Comparison of ENCODE assay signal across 22 cellular contexts in genomic region chr11:64058494-64058893, GRCh38. TPM values are rescaled to one million over a fixed set of nuclear protein-coding genes. Genes with fewer than 3 reads are reported as not detected.
A peak's percentile ranks its signal among the peaks of the same experiment; 100 is the strongest.
DNase-seq lines count a peak whose midpoint lies in the region; ATAC-seq, FAIRE-seq and TF ChIP-seq lines count a peak whose summit lies in the region.
"Had no signal": no experiment of that assay in that cellular context is flagged by ENCODE, and none has a peak within 500 bp of the region (broad histone marks: within the 10 kb centered on the region; RNA-seq: fewer than 3 reads in every experiment).

No MANE protein-coding gene starts in this region.

- FAIRE-seq in HepG2 (lab: Jason Lieb, UNC), result no peak
- FAIRE-seq: G401.6, GM12891, pancreas, RCC 7860 had no signal

- H3K4me1 ChIP-seq in HepG2 (ENCODE audit: insufficient read depth, low read length), result no peaks in the 10 kb centered on the region
- peaks cover 0 to 6% (median 0%) of the 10 kb centered on the region in 4 donors for H3K4me1 ChIP-seq in right lobe of liver
- H3K4me1 ChIP-seq in right cardiac atrium (ENCODE audit: control insufficient read depth, insufficient read depth, low read length), result peaks cover 5% of the 10 kb centered on the region
- H3K4me1 ChIP-seq: pancreas had no signal

- H3K4me3 ChIP-seq in HepG2 (replicated peaks in 1 of 3; ENCODE audit: insufficient read depth in 1 of 3, low read depth in 2 of 3, low read length in 3 of 3) (no peak overlapping the region), right lobe of liver (no peak overlapping the region), right cardiac atrium (ENCODE audit: low read length) (no peak overlapping the region)
- H3K4me3 ChIP-seq: pancreas, smooth muscle cell, upper lobe of right lung had no signal

- peaks cover 4% of the 10 kb centered on the region; the same call in 1 of the 2 replicates for H4K20me1 ChIP-seq in HepG2 (ENCODE audit: insufficient read depth, low read length)

- no peaks in the 10 kb centered on the region for H3K36me3 ChIP-seq in HepG2 (replicated peaks in 1 of 2; ENCODE audit: control insufficient read depth in 1 of 2, insufficient read depth in 2 of 2, low read length in 2 of 2)
- no peaks in the 10 kb centered on the region for H3K36me3 ChIP-seq in right lobe of liver
- H3K36me3 ChIP-seq: pancreas, upper lobe of right lung had no signal

- no TSS peak for BruUV-seq in HepG2 (replicated peaks; lab: Mats Ljungman, UMichigan)

- CTCF ChIA-PET in HepG2 (lab: Yijun Ruan, JAX; ENCODE audit: low intra/inter-chr PET ratio, low total read pairs), result no interaction called here

- TF ChIP-seq POLR2A in HepG2 (IDR thresholded peaks at IDR 0.05; ENCODE audit: insufficient read depth in 1 of 2, low read depth in 2 of 2, low read length in 2 of 2) (no peak), right lobe of liver (IDR thresholded peaks at IDR 0.05) (no peak)

- POLR2A ChIA-PET in HepG2 (lab: Yijun Ruan, JAX), result no interaction called here

- H3K27ac ChIP-seq in HepG2 (ENCODE audit: extremely low read length, insufficient read depth, low read length) (no peak overlapping the region), right lobe of liver (no peak overlapping the region), right cardiac atrium (ENCODE audit: low read length) (peak overlapping the region; percentile 10)
- H3K27ac ChIP-seq: pancreas, upper lobe of right lung had no signal

- no peaks in the 10 kb centered on the region for H3K27me3 ChIP-seq in HepG2 (ENCODE audit: control insufficient read depth in 1 of 2, insufficient read depth in 2 of 2, low read length in 2 of 2)
- no peaks in the 10 kb centered on the region for H3K27me3 ChIP-seq in right lobe of liver
- H3K27me3 ChIP-seq in right cardiac atrium (ENCODE audit: control insufficient read depth, insufficient read depth), result no peaks in the 10 kb centered on the region
- H3K27me3 ChIP-seq: pancreas had no signal

- no peak overlapping the region for H3K4me2 ChIP-seq in HepG2 (ENCODE audit: low read depth, low read length)
- H3K4me2 ChIP-seq: smooth muscle cell had no signal

- ATAC-seq in HepG2, result no peak
- ATAC-seq in right lobe of liver, result no peak
- peak; percentile 72 to 82 for ATAC-seq in right cardiac atrium
- ATAC-seq in GM19351 (IDR thresholded peaks at IDR 0.05; ENCODE audit: unreplicated experiment), result no peak
- no peak for ATAC-seq in GM21390 (IDR thresholded peaks at IDR 0.05; ENCODE audit: unreplicated experiment)
- ATAC-seq: activated CD8-positive, alpha-beta T cell treated with anti-CD3 and anti-CD28 coated beads for 36 hours; activated T-cell treated with anti-CD3 and anti-CD28 coated beads, Interleukin-2, amount 50 U/mL, for 72 hours; CD8-positive, alpha-beta T cell; left colon; pancreas; stimulated activated effector memory CD8-positive, alpha-beta T cell treated with anti-CD3 and anti-CD28 coated beads, Interleukin-12 subunit alpha, Interleukin-12 subunit beta, amount 100 ng/mL, for 72 hours; upper lobe of right lung had no signal

- TF ChIP-seq RAD21 in HepG2 (CRISPR knock-in tag; IDR thresholded peaks at IDR 0.05), result no peak

- no peak for DNase-seq in HepG2 (ENCODE audit: low spot score)
- no peak for DNase-seq in right lobe of liver
- DNase-seq in astrocyte of the hippocampus (ENCODE audit: low read depth, low spot score), result peak; percentile 46
- peak; percentile 68 to 89 (median 77) for DNase-seq in right cardiac atrium
- no peak for DNase-seq in stimulated activated CD4-positive, alpha-beta T cell treated with anti-CD3 and anti-CD28 coated beads, Interleukin-2, amount 100 ng/mL, for 24 hours
- DNase-seq in superior temporal gyrus (ENCODE audit: extremely low spot score), result no peak
- DNase-seq: activated CD8-positive, alpha-beta T cell treated with anti-CD3 and anti-CD28 coated beads for 36 hours; activated naive CD8-positive, alpha-beta T cell treated with anti-CD3 and anti-CD28 coated beads, Interleukin-2, amount 10 ng/mL, durations not matched to agents 7 days and 5 days; activated T-cell treated with anti-CD3 and anti-CD28 coated beads, Interleukin-2, amount 50 U/mL, for 72 hours; CD8-positive, alpha-beta T cell; GOT3; Karpas-422; upper lobe of right lung had no signal

- 96% methylated on average over 16 of the region's 17 CpGs for WGBS in HepG2 (ENCODE audit: low lambda C conversion rate)
- 80% methylated on average over 1 of the region's 17 CpGs for WGBS in right lobe of liver (ENCODE audit: insufficient coverage, low coverage, low lambda C conversion rate, missing lambda C conversion rate)
- WGBS in right cardiac atrium, result 58% methylated on average over 17 of the region's 17 CpGs

- no peaks in the 10 kb centered on the region for H3K79me2 ChIP-seq in HepG2 (ENCODE audit: insufficient read depth, low read length)

- TF ChIP-seq CTCF in HepG2 (CRISPR knock-in tag; IDR thresholded peaks at IDR 0.05), result no peak
- TF ChIP-seq CTCF in right lobe of liver (IDR thresholded peaks at IDR 0.05), result no peak

- H2AFZ ChIP-seq in HepG2 (ENCODE audit: low read length), result no peak overlapping the region

- in situ Hi-C loops in HepG2 (cut with HindIII; ENCODE audit: extremely low pct_ligation_motif_present, low pct_unique_long_range_greater_than_20kb), result no loop called here

- H3K9me3 ChIP-seq in HepG2 (ENCODE audit: low read length) (no peaks in the 10 kb centered on the region), right lobe of liver (no peaks in the 10 kb centered on the region), right cardiac atrium (ENCODE audit: control insufficient read depth, low read length) (no peaks in the 10 kb centered on the region)
- H3K9me3 ChIP-seq: pancreas, upper lobe of right lung had no signal

- no peak overlapping the region for H3K9ac ChIP-seq in HepG2 (ENCODE audit: insufficient read depth, low read depth, low read length)

- TF ChIP-seq EP300 in HepG2 (IDR thresholded peaks at IDR 0.05; ENCODE audit: low read depth in 2 of 2, low read length in 2 of 2), result no peak
- TF ChIP-seq EP300 in HepG2 (CRISPR knock-in tag; IDR thresholded peaks at IDR 0.05; ENCODE audit: borderline replicate concordance), result no peak

- intact Hi-C loops in HepG2 (cut with micrococcal nuclease; ENCODE audit: unreplicated experiment) (no loop called here), right lobe of liver (cut with DNase I) (no loop called here), right cardiac atrium (cut with DNase I) (no loop called here)

TF ChIP-seq in HepG2, 621 proteins besides CTCF, POLR2A, EP300 and RAD21:
- TF ChIP-seq SMAD9 (CRISPR knock-in tag; IDR thresholded peaks at IDR 0.05) (no peak), HNRNPL (IDR thresholded peaks at IDR 0.05; ENCODE audit: low read depth, low read length) (peak; percentile 85)

RNA-seq across cellular contexts. Expression of gene FLRT1, which starts 22.8 kb away (rescaled TPM):
- total RNA-seq in HepG2 (2016; rRNA removed; fragmentation: Illumina TruSeq; extraction: Trizol), result 0.02 TPM in 1 of 2 replicates, not detected in the other
- not detected in 2 replicates for total RNA-seq in HepG2 (2016; cell fraction: cytosol; rRNA removed; fragmentation: Illumina TruSeq; extraction: Trizol; ENCODE audit: low read depth)
- not detected in 2 replicates for total RNA-seq in HepG2 (2016; cell fraction: insoluble cytoplasmic fraction; rRNA removed; fragmentation: Illumina TruSeq; extraction: Trizol)
- total RNA-seq in HepG2 (2016; cell fraction: membrane; rRNA removed; fragmentation: Illumina TruSeq; extraction: Trizol), result not detected in 2 replicates
- total RNA-seq in HepG2 (2016; cell fraction: nucleus; rRNA removed; fragmentation: Illumina TruSeq; extraction: Trizol), result 0.09 TPM in 1 of 2 replicates, not detected in the other
- polyA plus RNA-seq in HepG2 (2011; rRNA removed), result 0.08 TPM in 2 replicates
- 0.03 TPM in 2 replicates for polyA plus RNA-seq in HepG2 (2011; cell fraction: cytosol; rRNA removed)
- 0.06 and 0.10 TPM in 2 replicates for polyA plus RNA-seq in HepG2 (2011; cell fraction: nucleus; rRNA removed)
- 0.28 and 0.32 TPM in 2 replicates for polyA plus RNA-seq in HepG2 (2012)
- polyA plus RNA-seq in HepG2 (2016; cell fraction: cytosol; fragmentation: Illumina TruSeq; extraction: Trizol; ENCODE audit: low read depth), result not detected in 2 replicates
- polyA plus RNA-seq in HepG2 (2016; cell fraction: insoluble cytoplasmic fraction; fragmentation: Illumina TruSeq; extraction: Trizol; ENCODE audit: low read depth), result 0.10 TPM in 1 of 2 replicates, not detected in the other
- polyA plus RNA-seq in HepG2 (2016; cell fraction: membrane; fragmentation: Illumina TruSeq; extraction: Trizol; ENCODE audit: low read depth), result not detected in 2 replicates
- polyA plus RNA-seq in HepG2 (2016; cell fraction: nucleus; fragmentation: Illumina TruSeq; extraction: Trizol; ENCODE audit: insufficient read depth, low read depth), result not detected in 2 replicates
- polyA minus RNA-seq in HepG2 (2011; rRNA and poly(A)+ RNA removed; ENCODE audit: low replicate concordance), result 0.07 and 0.22 TPM in 2 replicates
- 0.18 and 0.20 TPM in 2 replicates for polyA minus RNA-seq in HepG2 (2011; cell fraction: cytosol; rRNA and poly(A)+ RNA removed)
- polyA minus RNA-seq in HepG2 (2011; cell fraction: nucleus; rRNA and poly(A)+ RNA removed), result 0.39 TPM in 1 of 2 replicates, not detected in the other
- under 1 TPM in 1 of 6 experiments, not detected in 5; 0.12 TPM for total RNA-seq in right lobe of liver
- total RNA-seq in right cardiac atrium, result 1 to 10 TPM in 3 of 4 donors, under 1 TPM in 1; 0.92 to 2.0 (median 1.6) TPM
- polyA plus RNA-seq in right cardiac atrium, result 1.5 TPM
- total RNA-seq: activated CD8-positive, alpha-beta T cell treated with anti-CD3 and anti-CD28 coated beads for 36 hours; activated naive CD8-positive, alpha-beta T cell treated with anti-CD3 and anti-CD28 coated beads, Interleukin-2, amount 10 ng/mL, durations not matched to agents 7 days and 5 days; CD8-positive, alpha-beta T cell; upper lobe of right lung had no signal

Comparison
In these comparisons a context has a peak if more than half of its experiments do, and no peak if none do; other contexts are left out.
1. ATAC-seq: peak in right cardiac atrium (2 of 2); none in HepG2 (single experiment), right lobe of liver (0 of 4), GM19351 (single experiment) and GM21390 (single experiment).
2. DNase-seq: peak in astrocyte of the hippocampus (single experiment) and right cardiac atrium (3 of 3); none in HepG2 (single experiment), right lobe of liver (0 of 3), stimulated activated CD4-positive, alpha-beta T cell treated with anti-CD3 and anti-CD28 coated beads, Interleukin-2, amount 100 ng/mL, for 24 hours (0 of 2) and superior temporal gyrus (single experiment).